ENCODE assay signal across 26 cellular contexts in genomic region chr1:30521261-30521865, GRCh38.
DNase-seq lines count a peak whose midpoint lies in the region; ATAC-seq and TF ChIP-seq lines count a peak whose summit lies in the region.
"Had no signal": no experiment of that assay in that cellular context is flagged by ENCODE, and none has a peak within 500 bp of the region (broad histone marks: within the 10 kb centered on the region; RNA-seq: fewer than 3 reads in every experiment).

No MANE protein-coding gene starts in this region.

- no peaks in the 10 kb centered on the region for H3K9me3 Mint-ChIP-seq in activated naive CD4-positive, alpha-beta T cell treated with anti-CD3 and anti-CD28 coated beads, Interleukin-2, amount 50 U/mL, for 24 hours
- no peaks in the 10 kb centered on the region for H3K9me3 Mint-ChIP-seq in activated T-helper 17 cell treated with anti-CD3 and anti-CD28 coated beads, Interleukin-2, amount 50 U/mL, for 72 hours
- H3K9me3 Mint-ChIP-seq: activated B cell treated with CpG ODN at 0.5 μM for 24 hours; activated naive CD4-positive, alpha-beta T cell treated with anti-CD3 and anti-CD28 coated beads, Interleukin-2, amount 50 U/mL, for 72 hours; activated T-helper 1 cell treated with anti-CD3 and anti-CD28 coated beads, Interleukin-12 subunit alpha, Interleukin-12 subunit beta, Interleukin-2, Interleukin-4 antibody, amounts not matched to agents 30 ng/mL and 10 ng/mL and 1 ng/mL, durations not matched to agents 14 hours and 24 hours and 36 hours; HFFc6; mesothelial cell of epicardium had no signal

- H3K9ac ChIP-seq in adipocyte (ENCODE audit: low read length) = peak overlapping the region; percentile 53

- TF ChIP-seq CTCF in stomach (IDR thresholded peaks at IDR 0.05) (no peak), testis (IDR thresholded peaks at IDR 0.05) (no peak)

- TF ChIP-seq POLR2A in stomach (IDR thresholded peaks at IDR 0.05) (no peak), testis (IDR thresholded peaks at IDR 0.05) (no peak)

- H3K36me3 Mint-ChIP-seq in activated naive CD4-positive, alpha-beta T cell treated with anti-CD3 and anti-CD28 coated beads, Interleukin-2, amount 50 U/mL, for 24 hours = no peaks in the 10 kb centered on the region
- H3K36me3 Mint-ChIP-seq in activated T-helper 17 cell treated with anti-CD3 and anti-CD28 coated beads, Interleukin-2, amount 50 U/mL, for 72 hours (ENCODE audit: low read depth) = no peaks in the 10 kb centered on the region
- H3K36me3 Mint-ChIP-seq: activated naive CD4-positive, alpha-beta T cell treated with anti-CD3 and anti-CD28 coated beads, Interleukin-2, amount 50 U/mL, for 72 hours; CD4-positive, CD25-positive, alpha-beta regulatory T cell; IgD-negative memory B cell; mesothelial cell of epicardium; naive B cell had no signal

- peaks cover 39% of the 10 kb centered on the region for H3K4me1 ChIP-seq in adipocyte (ENCODE audit: control insufficient read depth, insufficient read depth, low read length)
- no peaks in the 10 kb centered on the region for H3K4me1 ChIP-seq in stomach
- H3K4me1 ChIP-seq in testis = no peaks in the 10 kb centered on the region

- TF ChIP-seq EP300 in stomach (IDR thresholded peaks at IDR 0.05) = no peak

- ATAC-seq in left lobe of liver = no peak
- ATAC-seq in activated T-helper 17 cell treated with anti-CD3 and anti-CD28 coated beads, Interleukin-2, amount 50 U/mL, for 72 hours (replicated peaks) = no peak
- ATAC-seq: activated naive CD4-positive, alpha-beta T cell treated with anti-CD3 and anti-CD28 coated beads, Interleukin-2, amount 50 U/mL, for 72 hours had no signal

- H3K27me3 ChIP-seq in adipocyte (replicated peaks; ENCODE audit: control insufficient read depth, insufficient read depth, low read length) (no peaks in the 10 kb centered on the region), stomach (peaks cover 0 to 50% (median 8%) of the 10 kb centered on the region in 3 donors), testis (no peaks in the 10 kb centered on the region)

- no peak for DNase-seq in activated naive CD4-positive, alpha-beta T cell (lab: John Stamatoyannopoulos, UW)
- DNase-seq in adipocyte (ENCODE audit: low read depth) = no peak
- DNase-seq in left lobe of liver (ENCODE audit: low spot score) = peak; percentile 42
- peak; percentile 10 for DNase-seq in stomach
- DNase-seq in testis = no peak
- no peak for DNase-seq in NCI-H2196 (lab: John Stamatoyannopoulos, UW; ENCODE audit: unreplicated experiment)
- DNase-seq: activated B cell treated with CpG ODN at 0.5 μM for 24 hours; CD4-positive, CD25-positive, alpha-beta regulatory T cell; DND-41; effector CD4-positive, alpha-beta T cell; GOT3; HFFc6; MV-4-11; naive B cell; NCI-H1436; NCI-H2107; NCI-H446; nucleus accumbens; stimulated activated naive CD4-positive, alpha-beta T cell had no signal

- H3K27me3 Mint-ChIP-seq in activated naive CD4-positive, alpha-beta T cell treated with anti-CD3 and anti-CD28 coated beads, Interleukin-2, amount 50 U/mL, for 24 hours = peaks cover 12% of the 10 kb centered on the region
- H3K27me3 Mint-ChIP-seq in activated T-helper 17 cell treated with anti-CD3 and anti-CD28 coated beads, Interleukin-2, amount 50 U/mL, for 72 hours = peaks cover 36% of the 10 kb centered on the region

- no peak overlapping the region for H3K27ac ChIP-seq in stomach
- no peak overlapping the region for H3K27ac ChIP-seq in testis
- H3K27ac ChIP-seq: thoracic aorta had no signal

- intact Hi-C loops in stomach (cut with DNase I; ENCODE audit: low total_unique reads) = no loop called here
- intact Hi-C loops in testis (cut with DNase I; ENCODE audit: low total_unique reads) = no loop called here

- H3K36me3 ChIP-seq in adipocyte (ENCODE audit: control insufficient read depth, insufficient read depth, low read length, severe bottlenecking) (no peaks in the 10 kb centered on the region), stomach (no peaks in the 10 kb centered on the region), testis (ENCODE audit: low read depth, missing control alignments) (no peaks in the 10 kb centered on the region)
- H3K36me3 ChIP-seq: thoracic aorta had no signal

- no peak overlapping the region for H3K4me3 Mint-ChIP-seq in activated naive CD4-positive, alpha-beta T cell treated with anti-CD3 and anti-CD28 coated beads, Interleukin-2, amount 50 U/mL, for 24 hours
- H3K4me3 Mint-ChIP-seq in activated T-helper 17 cell treated with anti-CD3 and anti-CD28 coated beads, Interleukin-2, amount 50 U/mL, for 72 hours = no peak overlapping the region
- H3K4me3 Mint-ChIP-seq: activated B cell treated with CpG ODN at 0.5 μM for 24 hours; activated T-helper 1 cell treated with anti-CD3 and anti-CD28 coated beads, Interleukin-12 subunit alpha, Interleukin-12 subunit beta, Interleukin-2, Interleukin-4 antibody, amounts not matched to agents 30 ng/mL and 10 ng/mL and 1 ng/mL, durations not matched to agents 14 hours and 24 hours and 36 hours; CD4-positive, CD25-positive, alpha-beta regulatory T cell; IgD-negative memory B cell; mesothelial cell of epicardium; naive B cell had no signal

- H3K9me3 ChIP-seq in adipocyte (ENCODE audit: control insufficient read depth, low read length) = no peaks in the 10 kb centered on the region
- no peaks in the 10 kb centered on the region for H3K9me3 ChIP-seq in stomach
- no peaks in the 10 kb centered on the region for H3K9me3 ChIP-seq in testis
- H3K9me3 ChIP-seq: thoracic aorta had no signal

- H3K4me3 ChIP-seq in adipocyte (ENCODE audit: low read length) (no peak overlapping the region), stomach (no peak overlapping the region), testis (no peak overlapping the region)
- H3K4me3 ChIP-seq: thoracic aorta had no signal

- 55 to 74% (median 66%) methylated on average over 3 of the region's 3 CpGs for WGBS in stomach, 5 donors
- 81 to 88% methylated on average over 3 of the region's 3 CpGs for WGBS in testis, 2 donors

- peak overlapping the region; percentile 37 for H3K27ac Mint-ChIP-seq in activated naive CD4-positive, alpha-beta T cell treated with anti-CD3 and anti-CD28 coated beads, Interleukin-2, amount 50 U/mL, for 24 hours
- no peak overlapping the region for H3K27ac Mint-ChIP-seq in activated T-helper 17 cell treated with anti-CD3 and anti-CD28 coated beads, Interleukin-2, amount 50 U/mL, for 72 hours
- H3K27ac Mint-ChIP-seq: activated B cell treated with CpG ODN at 0.5 μM for 24 hours; activated T-helper 1 cell treated with anti-CD3 and anti-CD28 coated beads, Interleukin-12 subunit alpha, Interleukin-12 subunit beta, Interleukin-2, Interleukin-4 antibody, amounts not matched to agents 30 ng/mL and 10 ng/mL and 1 ng/mL, durations not matched to agents 14 hours and 24 hours and 36 hours; CD4-positive, CD25-positive, alpha-beta regulatory T cell; mesothelial cell of epicardium had no signal

- H3K4me1 Mint-ChIP-seq in activated naive CD4-positive, alpha-beta T cell treated with anti-CD3 and anti-CD28 coated beads, Interleukin-2, amount 50 U/mL, for 24 hours = no peaks in the 10 kb centered on the region
- no peaks in the 10 kb centered on the region for H3K4me1 Mint-ChIP-seq in activated T-helper 17 cell treated with anti-CD3 and anti-CD28 coated beads, Interleukin-2, amount 50 U/mL, for 72 hours
- H3K4me1 Mint-ChIP-seq: activated B cell treated with CpG ODN at 0.5 μM for 24 hours; CD4-positive, CD25-positive, alpha-beta regulatory T cell; naive B cell had no signal

Comparison
In these comparisons a context has a peak if more than half of its experiments do, and no peak if none do; other contexts are left out.
1. DNase-seq: peak in left lobe of liver (single experiment) and stomach (single experiment); none in activated naive CD4-positive, alpha-beta T cell (0 of 4), adipocyte (single experiment), testis (single experiment) and NCI-H2196 (single experiment).